Comparison of ENCODE assay signal across 8 cellular contexts in the genomic region with DNA sequence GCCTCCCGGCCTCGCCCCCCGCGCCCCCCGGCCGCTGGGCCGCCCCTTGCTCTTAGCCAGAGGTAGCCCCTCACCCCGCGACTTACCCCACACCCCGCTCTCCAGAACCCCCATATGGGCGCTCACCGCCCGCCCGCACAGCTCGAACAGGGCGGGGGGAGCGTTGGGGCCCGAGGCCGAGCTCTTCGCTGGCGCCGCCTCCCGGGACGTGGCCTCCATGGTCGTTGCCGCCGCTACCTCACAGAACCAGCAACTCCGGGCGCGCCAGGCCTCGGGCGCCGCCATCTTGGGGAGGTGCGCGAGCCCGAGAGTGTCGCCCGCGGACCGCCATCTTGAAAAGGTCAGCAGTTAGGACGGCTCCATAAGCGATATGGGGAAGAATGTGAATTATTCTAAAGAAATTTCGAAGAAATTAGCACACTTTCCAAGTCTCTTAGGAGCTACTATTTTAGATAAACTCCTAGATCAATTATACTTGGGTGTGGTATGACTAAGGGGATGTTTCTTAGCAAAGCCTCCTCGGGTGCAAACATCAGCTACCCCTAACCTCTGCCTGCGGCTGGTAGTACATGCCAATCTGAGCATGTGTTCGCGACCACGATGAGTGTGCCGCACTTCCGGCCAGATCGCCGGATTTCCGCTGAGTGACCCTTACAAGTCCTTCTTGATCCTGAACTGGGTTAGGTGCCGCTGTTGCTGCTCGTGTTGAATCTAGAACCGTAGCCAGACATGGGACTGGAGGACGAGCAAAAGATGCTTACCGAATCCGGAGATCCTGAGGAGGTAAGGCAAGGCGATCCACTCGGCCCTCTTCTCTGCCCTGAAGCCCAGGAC. TPM values are rescaled to one million over a fixed set of nuclear protein-coding genes. Genes with fewer than 3 reads are reported as not detected.
DNase-seq lines count a peak whose midpoint lies in the region; ATAC-seq and TF ChIP-seq lines count a peak whose summit lies in the region.

A gene with protein sequence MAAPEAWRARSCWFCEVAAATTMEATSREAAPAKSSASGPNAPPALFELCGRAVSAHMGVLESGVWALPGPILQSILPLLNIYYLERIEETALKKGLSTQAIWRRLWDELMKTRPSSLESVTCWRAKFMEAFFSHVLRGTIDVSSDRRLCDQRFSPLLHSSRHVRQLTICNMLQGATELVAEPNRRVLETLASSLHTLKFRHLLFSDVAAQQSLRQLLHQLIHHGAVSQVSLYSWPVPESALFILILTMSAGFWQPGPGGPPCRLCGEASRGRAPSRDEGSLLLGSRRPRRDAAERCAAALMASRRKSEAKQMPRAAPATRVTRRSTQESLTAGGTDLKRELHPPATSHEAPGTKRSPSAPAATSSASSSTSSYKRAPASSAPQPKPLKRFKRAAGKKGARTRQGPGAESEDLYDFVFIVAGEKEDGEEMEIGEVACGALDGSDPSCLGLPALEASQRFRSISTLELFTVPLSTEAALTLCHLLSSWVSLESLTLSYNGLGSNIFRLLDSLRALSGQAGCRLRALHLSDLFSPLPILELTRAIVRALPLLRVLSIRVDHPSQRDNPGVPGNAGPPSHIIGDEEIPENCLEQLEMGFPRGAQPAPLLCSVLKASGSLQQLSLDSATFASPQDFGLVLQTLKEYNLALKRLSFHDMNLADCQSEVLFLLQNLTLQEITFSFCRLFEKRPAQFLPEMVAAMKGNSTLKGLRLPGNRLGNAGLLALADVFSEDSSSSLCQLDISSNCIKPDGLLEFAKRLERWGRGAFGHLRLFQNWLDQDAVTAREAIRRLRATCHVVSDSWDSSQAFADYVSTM (minus strand): TSS at position 579 of the 834 bp plus-strand sequence. CDS start 294 bp downstream, at position 285.
A gene (plus strand): TSS at position 661 of the 834 bp plus-strand sequence. CDS start 69 bp downstream, at position 730.

- H3K4me3 ChIP-seq in ascending aorta (peak within 1 kb of the TSS; percentile 81 to 84), right cardiac atrium (ENCODE audit: low read length) (peak within 1 kb of the TSS; percentile 72), uterus (peak within 1 kb of the TSS; percentile 79 to 85)

- peaks cover 15 to 36% of the 10 kb centered on the region in 2 donors for H3K4me1 ChIP-seq in ascending aorta
- H3K4me1 ChIP-seq in right cardiac atrium (ENCODE audit: control insufficient read depth, insufficient read depth, low read length): peaks cover 15% of the 10 kb centered on the region
- H3K4me1 ChIP-seq in uterus: peaks cover 10 to 17% of the 10 kb centered on the region in 2 donors

- peak within 1 kb of the TSS; percentile 97 for H3K27ac Mint-ChIP-seq in T-helper 2 cell treated with Interferon-gamma antibody and Interleukin-4, amounts not matched to agents 5 μg/mL and 100 μg/mL, for 36 hours

- DNase-seq in NCI-H1930 (lab: John Stamatoyannopoulos, UW): peak; percentile 90 to 94
- peak; percentile 93 for DNase-seq in T-helper 2 cell treated with Interferon-gamma antibody and Interleukin-4, amounts not matched to agents 5 μg/mL and 100 μg/mL, for 36 hours (ENCODE audit: low spot score)
- DNase-seq in ascending aorta (ENCODE audit: low spot score in 2 of 2): peak; percentile 85 to 98
- DNase-seq in right cardiac atrium: peak; percentile 95 to 98 (median 97)
- DNase-seq in pulmonary artery endothelial cell (ENCODE audit: low read depth, low spot score): peak; percentile 93
- DNase-seq in uterus: peak; percentile 93 to 94

- intact Hi-C loops in ascending aorta (cut with DNase I) (loop anchor here (1.0 to 10.0 kb wide), 8 partner anchors 37 to 616 kb away; a partner anchor contains a TSS), right cardiac atrium (cut with DNase I) (loop anchor here in 1 of 4 donors (5.0 kb wide), 1 partner anchor 39 kb away; a partner anchor contains a TSS), uterus (cut with DNase I; ENCODE audit: low total_unique reads) (no loop called here)

- H3K4me3 Mint-ChIP-seq in T-helper 2 cell treated with Interferon-gamma antibody and Interleukin-4, amounts not matched to agents 5 μg/mL and 100 μg/mL, for 36 hours: peak within 1 kb of the TSS; percentile 97

- peak; percentile 67 to 70 for TF ChIP-seq POLR2A in uterus (IDR thresholded peaks at IDR 0.05)

- no peaks in the 10 kb centered on the region for H3K27me3 ChIP-seq in ascending aorta
- H3K27me3 ChIP-seq in right cardiac atrium (ENCODE audit: control insufficient read depth, insufficient read depth): no peaks in the 10 kb centered on the region
- H3K27me3 ChIP-seq in uterus: no peaks in the 10 kb centered on the region

- under 1% methylated on average over 61 of the region's 61 CpGs for WGBS in right cardiac atrium

- ATAC-seq in GM18502 (IDR thresholded peaks at IDR 0.05; ENCODE audit: poor library complexity, unreplicated experiment) (peak; percentile 80), HG02970 (IDR thresholded peaks at IDR 0.05; ENCODE audit: low FRiP score, unreplicated experiment) (peak; percentile 81), right cardiac atrium (peak; percentile 94)

- TF ChIP-seq CTCF in ascending aorta (IDR thresholded peaks at IDR 0.05): no peak
- TF ChIP-seq CTCF in uterus (IDR thresholded peaks at IDR 0.05): no peak

- H3K36me3 ChIP-seq in ascending aorta: no peaks in the 10 kb centered on the region
- no peaks in the 10 kb centered on the region for H3K36me3 ChIP-seq in uterus

- no peaks in the 10 kb centered on the region for H3K9me3 ChIP-seq in ascending aorta
- H3K9me3 ChIP-seq in right cardiac atrium (ENCODE audit: control insufficient read depth, low read length): no peaks in the 10 kb centered on the region
- H3K9me3 ChIP-seq in uterus: no peaks in the 10 kb centered on the region

- peaks cover 28% of the 10 kb centered on the region for H3K36me3 Mint-ChIP-seq in T-helper 2 cell treated with Interferon-gamma antibody and Interleukin-4, amounts not matched to agents 5 μg/mL and 100 μg/mL, for 36 hours (ENCODE audit: low read depth)

- no peaks in the 10 kb centered on the region for H3K9me3 Mint-ChIP-seq in T-helper 2 cell treated with Interferon-gamma antibody and Interleukin-4, amounts not matched to agents 5 μg/mL and 100 μg/mL, for 36 hours

- H3K4me1 Mint-ChIP-seq in T-helper 2 cell treated with Interferon-gamma antibody and Interleukin-4, amounts not matched to agents 5 μg/mL and 100 μg/mL, for 36 hours (ENCODE audit: low read depth): peaks cover 43% of the 10 kb centered on the region

- H3K27me3 Mint-ChIP-seq in T-helper 2 cell treated with Interferon-gamma antibody and Interleukin-4, amounts not matched to agents 5 μg/mL and 100 μg/mL, for 36 hours (ENCODE audit: low read depth): no peaks in the 10 kb centered on the region

- peak within 1 kb of the TSS; percentile 98 to 99 for H3K27ac ChIP-seq in ascending aorta
- peak within 1 kb of the TSS; percentile 97 for H3K27ac ChIP-seq in right cardiac atrium (ENCODE audit: low read length)
- peak within 1 kb of the TSS; percentile 95 to 96 for H3K27ac ChIP-seq in uterus

RNA-seq across cellular contexts. Expression of the first gene that starts in this region (rescaled TPM):
- total RNA-seq in ascending aorta (102 TPM), right cardiac atrium (10 to 100 TPM; 37.2 to 46.3 (median 40.1) TPM), pulmonary artery endothelial cell (61.6 and 67.6 TPM in 2 replicates), uterus (10 to 100 TPM; 26.8 to 87.2 (median 60.3) TPM)
- 27.1 TPM for polyA plus RNA-seq in right cardiac atrium

RNA-seq across cellular contexts. Expression of the second gene that starts in this region (rescaled TPM):
- total RNA-seq in ascending aorta (120 TPM), right cardiac atrium (100 to 1,000 TPM; 664 to 870 (median 705) TPM), pulmonary artery endothelial cell (191 and 376 TPM in 2 replicates), uterus (100 to 1,000 TPM; 111 to 354 (median 296) TPM)
- polyA plus RNA-seq in right cardiac atrium: 2,380 TPM

Comparison
In these comparisons a context has a peak if more than half of its experiments do, and no peak if none do; other contexts are left out.
1. Peak in every context shown above with its lines: DNase-seq, ATAC-seq, H3K4me3 ChIP-seq and H3K27ac ChIP-seq.